In the genomic region with DNA sequence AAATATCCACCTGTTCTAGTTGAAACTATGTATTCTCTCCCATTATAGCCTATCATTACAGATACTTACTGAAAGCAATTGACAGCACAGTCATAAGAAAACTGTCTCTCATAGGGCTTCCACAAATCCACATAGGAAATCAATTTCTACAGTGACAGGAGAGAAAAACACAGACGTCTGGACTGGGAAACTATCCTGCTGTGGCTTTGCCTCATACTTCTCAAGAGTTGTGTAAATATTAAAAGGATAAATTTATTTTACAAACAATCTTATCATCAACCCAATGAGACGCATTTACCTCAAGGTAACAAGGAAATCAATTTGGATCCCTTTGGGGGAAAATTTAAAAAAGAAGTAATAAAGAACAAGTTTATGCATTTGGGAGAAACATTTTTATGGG, we compare ENCODE assay signal across 27 cellular contexts.
"Had no signal": no experiment of that assay in that cellular context is flagged by ENCODE, and none has a peak within 500 bp of the region (broad histone marks: within the 10 kb centered on the region; RNA-seq: fewer than 3 reads in every experiment).

No MANE protein-coding gene starts in this region.

- H3K4me1 ChIP-seq: heart left ventricle, parathyroid adenoma, testis had no signal

- H3K4me3 ChIP-seq: heart left ventricle, testis had no signal

- DNase-seq: activated CD4-positive, alpha-beta memory T cell treated with anti-CD3 and anti-CD28 coated beads for 36 hours; activated CD4-positive, alpha-beta T cell treated with anti-CD3 and anti-CD28 coated beads, Interleukin-2, amount 10 ng/mL, durations not matched to agents 24 days and 14 days; activated CD4-positive, CD25-positive, alpha-beta regulatory T cell treated with anti-CD3 and anti-CD28 coated beads, Interleukin-2, amount 50 U/mL, for 72 hours; activated CD8-positive, alpha-beta memory T cell treated with anti-CD3 and anti-CD28 coated beads, Interleukin-2, amount 50 U/mL, for 48 hours; activated gamma-delta T cell; activated naive CD4-positive, alpha-beta T cell treated with anti-CD3 and anti-CD28 coated beads, Interleukin-2, amount 10 ng/mL, durations not matched to agents 7 days and 5 days; activated naive CD8-positive, alpha-beta T cell treated with anti-CD3 and anti-CD28 coated beads, Interleukin-2, amount 10 ng/mL, durations not matched to agents 7 days and 5 days; activated T-cell treated with anti-CD3 and anti-CD28 coated beads, Interleukin-2, amount 50 U/mL, for 24 hours; amniotic stem cell; caudate nucleus; foreskin fibroblast; heart left ventricle; hypothalamus; immature natural killer cell; kidney; left colon; mammary epithelial cell; naive B cell; right cardiac atrium; stimulated activated CD4-positive, alpha-beta T cell treated with anti-CD3 and anti-CD28 coated beads, Interleukin-12 subunit alpha, Interleukin-12 subunit beta, amount 100 ng/mL, for 4 hours; stimulated activated CD4-positive, alpha-beta T cell treated with anti-CD3 and anti-CD28 coated beads, Interleukin-4, amount 100 ng/mL, for 1 hour; stimulated activated naive CD8-positive, alpha-beta T cell treated with anti-CD3 and anti-CD28 coated beads, Interleukin-15, Interleukin-2, amounts not matched to agents 100 U/mL and 50 U/mL, for 24 hours; T-helper 2 cell; testis; trophoblast cell had no signal

- ATAC-seq: esophagus mucosa; heart left ventricle; left colon; right cardiac atrium; stimulated activated naive CD8-positive, alpha-beta T cell treated with anti-CD3 and anti-CD28 coated beads, Interleukin-15, Interleukin-2, amounts not matched to agents 100 U/mL and 50 U/mL, for 24 hours had no signal

- H2AFZ ChIP-seq: parathyroid adenoma had no signal

- H3K27ac ChIP-seq: heart left ventricle, parathyroid adenoma, testis had no signal

- H3K36me3 ChIP-seq: heart left ventricle had no signal

- H3K27me3 ChIP-seq: heart left ventricle, testis had no signal

- H3K9ac ChIP-seq: parathyroid adenoma had no signal

- H3K9me3 ChIP-seq: heart left ventricle, testis had no signal
